Comparison of ENCODE assay signal across 8 cellular contexts in the genomic region with DNA sequence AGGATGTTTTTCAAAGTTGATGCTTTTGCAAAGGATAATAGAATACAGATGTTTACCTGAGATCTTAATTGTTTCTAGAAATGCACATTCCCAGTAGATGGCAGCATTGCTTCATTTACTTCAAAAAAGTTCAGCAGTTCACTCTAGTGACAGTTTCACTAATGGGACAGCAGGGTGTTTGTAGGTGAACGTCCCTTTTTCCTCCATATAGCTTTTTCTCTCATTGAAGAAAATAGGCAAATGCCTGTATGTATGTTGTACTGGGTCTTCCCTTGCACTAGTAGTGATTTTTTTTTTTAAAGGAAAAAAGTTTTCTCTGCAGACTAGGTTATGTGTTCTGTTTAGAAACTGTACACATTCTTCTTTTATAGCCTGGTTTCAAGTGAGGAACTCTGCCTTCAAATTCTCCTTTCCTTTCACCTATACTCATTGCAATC.
A peak's percentile ranks its signal among the peaks of the same experiment; 100 is the strongest.
DNase-seq lines count a peak whose midpoint lies in the region; ATAC-seq and TF ChIP-seq lines count a peak whose summit lies in the region.

No MANE protein-coding gene starts in this region.

- no peak overlapping the region for H3K9ac ChIP-seq in PC-3 (ENCODE audit: low read length)

- H3K9me3 ChIP-seq in PC-3 (ENCODE audit: low read length), result no peaks in the 10 kb centered on the region

- H3K4me1 ChIP-seq in PC-3 (ENCODE audit: insufficient read depth, low read length), result no peaks in the 10 kb centered on the region

- no TSS peak for BruUV-seq in PC-3 (replicated peaks; lab: Mats Ljungman, UMichigan)

- no peaks in the 10 kb centered on the region for H3K9me2 ChIP-seq in PC-3 (replicated peaks; ENCODE audit: low read length)

- TF ChIP-seq CTCF in PC-3 (conservative IDR thresholded peaks at IDR 0.05; ENCODE audit: low read depth, low read length) (peak; percentile 71), mesothelial cell of epicardium (IDR thresholded peaks at IDR 0.05; ENCODE audit: unreplicated experiment) (peak; percentile 69)

- no peaks in the 10 kb centered on the region for H3K36me3 ChIP-seq in PC-3 (ENCODE audit: low read depth, low read length)

- H3K27me3 ChIP-seq in PC-3 (ENCODE audit: low read length), result no peaks in the 10 kb centered on the region

- H3K36me3 Mint-ChIP-seq in activated CD4-positive, alpha-beta T cell treated with anti-CD3 and anti-CD28 coated beads for 36 hours (ENCODE audit: low read depth), result no peaks in the 10 kb centered on the region
- no peaks in the 10 kb centered on the region for H3K36me3 Mint-ChIP-seq in mesothelial cell of epicardium

- no peak overlapping the region for H3K4me3 ChIP-seq in PC-3 (ENCODE audit: low read length)

- H3K27ac Mint-ChIP-seq in activated CD4-positive, alpha-beta T cell treated with anti-CD3 and anti-CD28 coated beads for 36 hours, result no peak overlapping the region
- no peak overlapping the region for H3K27ac Mint-ChIP-seq in mesothelial cell of epicardium

- H3K79me2 ChIP-seq in PC-3 (ENCODE audit: low read length), result no peaks in the 10 kb centered on the region

- H3K4me2 ChIP-seq in PC-3 (ENCODE audit: low read length), result no peak overlapping the region

- H3K4me1 Mint-ChIP-seq in activated CD4-positive, alpha-beta T cell treated with anti-CD3 and anti-CD28 coated beads for 36 hours, result peaks cover 10% of the 10 kb centered on the region
- H3K4me1 Mint-ChIP-seq in mesothelial cell of epicardium, result peaks cover 13% of the 10 kb centered on the region

- H3K27ac ChIP-seq in PC-3 (ENCODE audit: low read length), result no peak overlapping the region

- peak; percentile 31 for ATAC-seq in activated CD4-positive, alpha-beta T cell treated with anti-CD3 and anti-CD28 coated beads for 36 hours
- ATAC-seq in GM19395 (IDR thresholded peaks at IDR 0.05; ENCODE audit: unreplicated experiment) (peak; percentile 54), PC-3 (peak; percentile 70), HG03097 (IDR thresholded peaks at IDR 0.05; ENCODE audit: low FRiP score, unreplicated experiment) (no peak)

- H4K20me1 ChIP-seq in PC-3 (ENCODE audit: low read length), result no peaks in the 10 kb centered on the region

- H3K9me3 Mint-ChIP-seq in activated CD4-positive, alpha-beta T cell treated with anti-CD3 and anti-CD28 coated beads for 36 hours (ENCODE audit: low read depth), result no peaks in the 10 kb centered on the region
- H3K9me3 Mint-ChIP-seq in mesothelial cell of epicardium, result no peaks in the 10 kb centered on the region

- H3K4me3 Mint-ChIP-seq in activated CD4-positive, alpha-beta T cell treated with anti-CD3 and anti-CD28 coated beads for 36 hours, result no peak overlapping the region
- no peak overlapping the region for H3K4me3 Mint-ChIP-seq in mesothelial cell of epicardium

- no peak overlapping the region for H2AFZ ChIP-seq in PC-3 (ENCODE audit: low read length)

- no peaks in the 10 kb centered on the region for H3F3A ChIP-seq in PC-3 (ENCODE audit: low read length, unreplicated experiment)

- intact Hi-C loops in activated CD4-positive, alpha-beta T cell treated with anti-CD3 and anti-CD28 coated beads for 36 hours (cut with DNase I, micrococcal nuclease), result loop anchor here (1.0 to 5.0 kb wide), 3 partner anchors 512 to 577 kb away; no protein-coding TSS in a partner anchor
- intact Hi-C loops in PC-3 (cut with micrococcal nuclease), result loop anchor here (1.0 to 5.0 kb wide), 4 partner anchors 510 to 1633 kb away; no protein-coding TSS in a partner anchor

- no peak for DNase-seq in activated CD4-positive, alpha-beta T cell treated with anti-CD3 and anti-CD28 coated beads for 36 hours
- DNase-seq in activated CD4-positive, alpha-beta T cell treated with anti-CD3 and anti-CD28 coated beads, Interleukin-2, amount 50 U/mL, for 4 hours, result no peak
- DNase-seq in HS-27A (ENCODE audit: low read depth) (peak; percentile 63), PC-3 (peak; percentile 75), dermis blood vessel endothelial cell (peak; percentile 82), mesothelial cell of epicardium (ENCODE audit: low spot score in 2 of 2, unreplicated experiment in 2 of 2) (no peak)

- POLR2A ChIA-PET in activated CD4-positive, alpha-beta T cell treated with anti-CD3 and anti-CD28 coated beads for 36 hours (lab: Charles Lee), result no interaction called here
- POLR2A ChIA-PET in PC-3 (lab: Charles Lee; ENCODE audit: unreplicated experiment), result no interaction called here

- peaks cover 9% of the 10 kb centered on the region for H3K27me3 Mint-ChIP-seq in activated CD4-positive, alpha-beta T cell treated with anti-CD3 and anti-CD28 coated beads for 36 hours
- H3K27me3 Mint-ChIP-seq in mesothelial cell of epicardium (ENCODE audit: low read depth), result peaks cover 8% of the 10 kb centered on the region

- CTCF ChIA-PET in activated CD4-positive, alpha-beta T cell treated with anti-CD3 and anti-CD28 coated beads for 36 hours (lab: Charles Lee), result interaction anchor here (0.7 to 15.1 kb wide), 11 partner anchors 9 to 669 kb away, joined by 3 to 398 read pairs (median 3); no protein-coding TSS in a partner anchor
- CTCF ChIA-PET in PC-3 (lab: Charles Lee), result interaction anchor here (0.6 kb wide), 4 partner anchors 92 to 665 kb away, joined by 3 to 7 read pairs (median 4); no protein-coding TSS in a partner anchor

Comparison
In these comparisons a context has a peak if more than half of its experiments do, and no peak if none do; other contexts are left out.
1. DNase-seq: peak in HS-27A (single experiment), PC-3 (single experiment) and dermis blood vessel endothelial cell (single experiment); none in activated CD4-positive, alpha-beta T cell treated with anti-CD3 and anti-CD28 coated beads for 36 hours (single experiment), activated CD4-positive, alpha-beta T cell treated with anti-CD3 and anti-CD28 coated beads, Interleukin-2, amount 50 U/mL, for 4 hours (0 of 2) and mesothelial cell of epicardium (0 of 2).